Comparison of ENCODE assay signal across 22 cellular contexts in genomic region chr14:102661614-102662013, GRCh38.
"Had no signal": no experiment of that assay in that cellular context is flagged by ENCODE, and none has a peak within 500 bp of the region (broad histone marks: within the 10 kb centered on the region; RNA-seq: fewer than 3 reads in every experiment).

No MANE protein-coding gene starts in this region.

- H3K4me1 ChIP-seq: thyroid gland had no signal

- H3K9me3 Mint-ChIP-seq: endodermal cell; naive thymus-derived CD4-positive, alpha-beta T cell; nephron progenitor cell had no signal

- H3K36me3 ChIP-seq: sigmoid colon, thyroid gland, upper lobe of left lung, vagina had no signal

- H3K27ac ChIP-seq: coronary artery, hepatocyte, sigmoid colon, skin epidermis, thyroid gland, vagina had no signal

- H3K27ac Mint-ChIP-seq: endodermal cell, nephron progenitor cell had no signal

- H3K4me3 ChIP-seq: coronary artery, hepatocyte, sigmoid colon, skin epidermis, thyroid gland, upper lobe of left lung, vagina had no signal

- H3K4me2 ChIP-seq: hepatocyte had no signal

- DNase-seq: effector CD4-positive, alpha-beta T cell; endodermal cell; erythroblast; foreskin melanocyte; head of caudate nucleus; kidney; left cardiac atrium; left ventricle myocardium superior; mesendoderm; naive thymus-derived CD4-positive, alpha-beta T cell; nephron progenitor cell; posterior cingulate gyrus; sigmoid colon; stimulated activated CD4-positive, alpha-beta T cell treated with anti-CD3 and anti-CD28 coated beads, Interleukin-12 subunit alpha, Interleukin-12 subunit beta, amount 100 ng/mL, for 4 hours; stimulated activated CD4-positive, alpha-beta T cell treated with anti-CD3 and anti-CD28 coated beads, Interleukin-2, amount 100 ng/mL, for 48 hours; stimulated activated naive CD4-positive, alpha-beta T cell treated with Interleukin-2 at 50 U/mL for 16 hours; thyroid gland; upper lobe of left lung had no signal

- H3K27me3 Mint-ChIP-seq: naive thymus-derived CD4-positive, alpha-beta T cell had no signal

- H3K27me3 ChIP-seq: hepatocyte, sigmoid colon, thyroid gland, upper lobe of left lung, vagina had no signal

- H2AFZ ChIP-seq: hepatocyte had no signal

- H3K9me3 ChIP-seq: sigmoid colon, thyroid gland, upper lobe of left lung, vagina had no signal

- H3K4me3 Mint-ChIP-seq: endodermal cell; naive thymus-derived CD4-positive, alpha-beta T cell; nephron progenitor cell had no signal

- ATAC-seq: left cardiac atrium; left ventricle myocardium superior; naive thymus-derived CD4-positive, alpha-beta T cell had no signal
